ENCODE assay signal across 15 cellular contexts in genomic region chr15:93048759-93049161, GRCh38. TPM values are rescaled to one million over a fixed set of nuclear protein-coding genes. Genes with fewer than 3 reads are reported as not detected.
DNase-seq lines count a peak whose midpoint lies in the region; ATAC-seq and TF ChIP-seq lines count a peak whose summit lies in the region.
"Had no signal": no experiment of that assay in that cellular context is flagged by ENCODE, and none has a peak within 500 bp of the region (broad histone marks: within the 10 kb centered on the region; RNA-seq: fewer than 3 reads in every experiment).

No MANE protein-coding gene starts in this region.

- peak; percentile 23 for DNase-seq in NCI-H1105 (lab: John Stamatoyannopoulos, UW)
- no peak for DNase-seq in effector memory CD8-positive, alpha-beta T cell
- DNase-seq in neural crest cell (ENCODE audit: low read depth, low spot score) = no peak
- no peak for DNase-seq in LoVo (ENCODE audit: low spot score)
- no peak for DNase-seq in activated CD4-positive, alpha-beta T cell treated with anti-CD3 and anti-CD28 coated beads for 4 hours
- no peak for DNase-seq in SIG-M5 (lab: John Stamatoyannopoulos, UW)
- DNase-seq: islet precursor cell; NCI-H345; SHP77; stimulated activated naive CD8-positive, alpha-beta T cell treated with anti-CD3 and anti-CD28 coated beads, Interleukin-15, amount 100 ng/mL, for 72 hours; WERI-Rb-1 had no signal

- H3K9me3 Mint-ChIP-seq in effector memory CD8-positive, alpha-beta T cell = peaks cover 0 to 10% of the 10 kb centered on the region in 2 donors
- no peaks in the 10 kb centered on the region for H3K9me3 Mint-ChIP-seq in neural crest cell

- no peaks in the 10 kb centered on the region for H3K27me3 ChIP-seq in BLaER1

- H3K9me3 ChIP-seq in BLaER1 = peaks cover 11% of the 10 kb centered on the region

- ATAC-seq in effector memory CD8-positive, alpha-beta T cell (replicated peaks) = no peak
- no peak for ATAC-seq in HG03457 (IDR thresholded peaks at IDR 0.05; ENCODE audit: unreplicated experiment)
- ATAC-seq: stimulated activated naive CD8-positive, alpha-beta T cell treated with anti-CD3 and anti-CD28 coated beads, Interleukin-15, amount 100 ng/mL, for 72 hours had no signal

- H3K36me3 Mint-ChIP-seq in effector memory CD8-positive, alpha-beta T cell (ENCODE audit: insufficient read depth) = peaks cover 5% of the 10 kb centered on the region
- H3K36me3 Mint-ChIP-seq in neural crest cell (ENCODE audit: low read depth) = peaks cover 41% of the 10 kb centered on the region
- H3K36me3 Mint-ChIP-seq: IgD-negative memory B cell had no signal

- peaks cover 91% of the 10 kb centered on the region for H3K36me3 ChIP-seq in BLaER1
- H3K36me3 ChIP-seq: WERI-Rb-1 had no signal

- H3K4me1 ChIP-seq in BLaER1 = peaks cover 98% of the 10 kb centered on the region

- H3K27ac Mint-ChIP-seq in effector memory CD8-positive, alpha-beta T cell = peak overlapping the region; percentile 89 to 92
- no peak overlapping the region for H3K27ac Mint-ChIP-seq in neural crest cell (ENCODE audit: unreplicated experiment)
- H3K27ac Mint-ChIP-seq: B cell, IgD-negative memory B cell had no signal

- peak overlapping the region; percentile 79 for H3K4me2 ChIP-seq in BLaER1

- peak overlapping the region; percentile 41; the same call in 1 of the 2 replicates for H3K9ac ChIP-seq in BLaER1

- peaks cover 40 to 41% of the 10 kb centered on the region in 2 donors for H3K4me1 Mint-ChIP-seq in effector memory CD8-positive, alpha-beta T cell (ENCODE audit: low read depth in 2 of 2)
- H3K4me1 Mint-ChIP-seq in neural crest cell = peaks cover 30% of the 10 kb centered on the region

- TF ChIP-seq CTCF in neural crest cell (conservative IDR thresholded peaks at IDR 0.05) = no peak

- peak overlapping the region; percentile 78 for H3K27ac ChIP-seq in BLaER1
- H3K27ac ChIP-seq: WERI-Rb-1 had no signal

- H3K27me3 Mint-ChIP-seq in effector memory CD8-positive, alpha-beta T cell = no peaks in the 10 kb centered on the region
- H3K27me3 Mint-ChIP-seq in neural crest cell (ENCODE audit: low read depth) = peaks cover 21% of the 10 kb centered on the region

- peak overlapping the region; percentile 41 to 70 for H3K4me3 Mint-ChIP-seq in effector memory CD8-positive, alpha-beta T cell
- H3K4me3 Mint-ChIP-seq in neural crest cell = peak overlapping the region; percentile 71
- H3K4me3 Mint-ChIP-seq: B cell; stimulated activated naive CD8-positive, alpha-beta T cell treated with anti-CD3 and anti-CD28 coated beads, Interleukin-15, amount 100 ng/mL, for 72 hours had no signal

- H3K4me3 ChIP-seq in BLaER1 = no peak overlapping the region

- H4K20me1 ChIP-seq in BLaER1 = peaks cover 100% of the 10 kb centered on the region

RNA-seq across cellular contexts. Expression of gene RGMA, which starts 40.3 kb away (rescaled TPM):
- total RNA-seq in neural crest cell = 187 and 205 TPM in 2 replicates
- total RNA-seq: B cell had no signal
